Comparison of ENCODE assay signal across 1 cellular context in genomic region chr4:122508083-122508482, GRCh38.
TF ChIP-seq lines count a peak whose summit lies in the region.

No MANE protein-coding gene starts in this region.

TF ChIP-seq in SK-N-SH treated with all-trans-retinoic acid at 6 μM for 48 hours, 23 proteins besides CTCF, POLR2A, EP300 and RAD21 (continued from another document):
- TF ChIP-seq TSHZ2 (CRISPR knock-in tag; IDR thresholded peaks at IDR 0.05) (no peak), TOX (CRISPR knock-in tag; IDR thresholded peaks at IDR 0.05; ENCODE audit: borderline replicate concordance) (no peak), TCF4 (CRISPR knock-in tag; IDR thresholded peaks at IDR 0.05; ENCODE audit: borderline replicate concordance) (no peak), ZNF8 (CRISPR knock-in tag; IDR thresholded peaks at IDR 0.05) (no peak)
